1 cellular context compared by ENCODE assay signal in the genomic region with DNA sequence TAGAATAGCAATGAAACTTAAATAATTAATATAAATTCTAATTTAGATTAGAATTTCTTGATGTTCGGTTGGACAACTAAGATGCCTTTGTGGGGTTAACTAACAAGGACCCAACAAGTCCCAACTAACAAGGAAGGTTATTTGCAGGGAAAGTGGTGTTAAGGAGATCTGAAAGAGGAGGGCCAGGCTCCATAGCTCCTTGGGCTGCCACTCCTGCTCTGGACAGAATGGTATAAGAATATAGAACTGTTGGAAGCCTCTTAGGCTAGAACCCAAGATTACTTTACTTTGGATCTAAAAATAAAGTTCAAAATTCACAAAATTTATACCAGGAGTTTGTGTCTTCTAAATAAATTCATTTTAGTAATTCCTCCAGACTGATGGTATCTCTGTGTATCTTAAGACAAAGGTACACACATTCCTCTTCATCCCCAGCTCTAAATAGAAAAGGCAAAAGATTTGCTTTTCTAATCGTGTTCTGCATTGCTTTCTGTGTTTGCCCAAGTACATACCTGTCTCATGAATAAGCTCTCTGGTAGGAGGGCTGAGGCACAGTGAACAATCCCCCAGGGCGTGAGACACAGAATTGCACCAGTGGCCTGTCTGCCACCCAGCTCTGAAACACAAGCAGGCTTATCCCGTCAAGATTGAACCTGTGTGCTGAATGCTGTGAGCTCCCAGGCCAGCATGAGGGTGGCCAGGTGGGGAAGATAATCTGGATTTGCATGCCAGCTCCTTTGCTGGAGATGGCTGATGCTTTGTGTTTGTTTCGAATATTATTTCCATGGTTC.
TF ChIP-seq lines count a peak whose summit lies in the region.

No MANE protein-coding gene starts in this region.

TF ChIP-seq in GM23338, 12 proteins besides CTCF, POLR2A, EP300 and RAD21 (continued from another document):
- TF ChIP-seq, protein P1, sequence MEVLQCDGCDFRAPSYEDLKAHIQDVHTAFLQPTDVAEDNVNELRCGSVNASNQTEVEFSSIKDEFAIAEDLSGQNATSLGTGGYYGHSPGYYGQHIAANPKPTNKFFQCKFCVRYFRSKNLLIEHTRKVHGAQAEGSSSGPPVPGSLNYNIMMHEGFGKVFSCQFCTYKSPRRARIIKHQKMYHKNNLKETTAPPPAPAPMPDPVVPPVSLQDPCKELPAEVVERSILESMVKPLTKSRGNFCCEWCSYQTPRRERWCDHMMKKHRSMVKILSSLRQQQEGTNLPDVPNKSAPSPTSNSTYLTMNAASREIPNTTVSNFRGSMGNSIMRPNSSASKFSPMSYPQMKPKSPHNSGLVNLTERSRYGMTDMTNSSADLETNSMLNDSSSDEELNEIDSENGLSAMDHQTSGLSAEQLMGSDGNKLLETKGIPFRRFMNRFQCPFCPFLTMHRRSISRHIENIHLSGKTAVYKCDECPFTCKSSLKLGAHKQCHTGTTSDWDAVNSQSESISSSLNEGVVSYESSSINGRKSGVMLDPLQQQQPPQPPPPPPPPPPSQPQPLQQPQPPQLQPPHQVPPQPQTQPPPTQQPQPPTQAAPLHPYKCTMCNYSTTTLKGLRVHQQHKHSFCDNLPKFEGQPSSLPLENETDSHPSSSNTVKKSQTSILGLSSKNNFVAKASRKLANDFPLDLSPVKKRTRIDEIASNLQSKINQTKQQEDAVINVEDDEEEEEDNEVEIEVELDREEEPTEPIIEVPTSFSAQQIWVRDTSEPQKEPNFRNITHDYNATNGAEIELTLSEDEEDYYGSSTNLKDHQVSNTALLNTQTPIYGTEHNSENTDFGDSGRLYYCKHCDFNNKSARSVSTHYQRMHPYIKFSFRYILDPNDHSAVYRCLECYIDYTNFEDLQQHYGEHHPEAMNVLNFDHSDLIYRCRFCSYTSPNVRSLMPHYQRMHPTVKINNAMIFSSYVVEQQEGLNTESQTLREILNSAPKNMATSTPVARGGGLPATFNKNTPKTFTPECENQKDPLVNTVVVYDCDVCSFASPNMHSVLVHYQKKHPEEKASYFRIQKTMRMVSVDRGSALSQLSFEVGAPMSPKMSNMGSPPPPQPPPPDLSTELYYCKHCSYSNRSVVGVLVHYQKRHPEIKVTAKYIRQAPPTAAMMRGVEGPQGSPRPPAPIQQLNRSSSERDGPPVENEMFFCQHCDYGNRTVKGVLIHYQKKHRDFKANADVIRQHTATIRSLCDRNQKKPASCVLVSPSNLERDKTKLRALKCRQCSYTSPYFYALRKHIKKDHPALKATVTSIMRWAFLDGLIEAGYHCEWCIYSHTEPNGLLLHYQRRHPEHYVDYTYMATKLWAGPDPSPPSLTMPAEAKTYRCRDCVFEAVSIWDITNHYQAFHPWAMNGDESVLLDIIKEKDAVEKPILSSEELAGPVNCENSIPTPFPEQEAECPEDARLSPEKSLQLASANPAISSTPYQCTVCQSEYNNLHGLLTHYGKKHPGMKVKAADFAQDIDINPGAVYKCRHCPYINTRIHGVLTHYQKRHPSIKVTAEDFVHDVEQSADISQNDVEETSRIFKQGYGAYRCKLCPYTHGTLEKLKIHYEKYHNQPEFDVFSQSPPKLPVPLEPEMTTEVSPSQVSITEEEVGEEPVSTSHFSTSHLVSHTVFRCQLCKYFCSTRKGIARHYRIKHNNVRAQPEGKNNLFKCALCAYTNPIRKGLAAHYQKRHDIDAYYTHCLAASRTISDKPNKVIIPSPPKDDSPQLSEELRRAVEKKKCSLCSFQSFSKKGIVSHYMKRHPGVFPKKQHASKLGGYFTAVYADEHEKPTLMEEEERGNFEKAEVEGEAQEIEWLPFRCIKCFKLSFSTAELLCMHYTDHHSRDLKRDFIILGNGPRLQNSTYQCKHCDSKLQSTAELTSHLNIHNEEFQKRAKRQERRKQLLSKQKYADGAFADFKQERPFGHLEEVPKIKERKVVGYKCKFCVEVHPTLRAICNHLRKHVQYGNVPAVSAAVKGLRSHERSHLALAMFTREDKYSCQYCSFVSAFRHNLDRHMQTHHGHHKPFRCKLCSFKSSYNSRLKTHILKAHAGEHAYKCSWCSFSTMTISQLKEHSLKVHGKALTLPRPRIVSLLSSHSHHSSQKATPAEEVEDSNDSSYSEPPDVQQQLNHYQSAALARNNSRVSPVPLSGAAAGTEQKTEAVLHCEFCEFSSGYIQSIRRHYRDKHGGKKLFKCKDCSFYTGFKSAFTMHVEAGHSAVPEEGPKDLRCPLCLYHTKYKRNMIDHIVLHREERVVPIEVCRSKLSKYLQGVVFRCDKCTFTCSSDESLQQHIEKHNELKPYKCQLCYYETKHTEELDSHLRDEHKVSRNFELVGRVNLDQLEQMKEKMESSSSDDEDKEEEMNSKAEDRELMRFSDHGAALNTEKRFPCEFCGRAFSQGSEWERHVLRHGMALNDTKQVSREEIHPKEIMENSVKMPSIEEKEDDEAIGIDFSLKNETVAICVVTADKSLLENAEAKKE (CRISPR knock-in tag; IDR thresholded peaks at IDR 0.05), result no peak
- TF ChIP-seq, protein P2, sequence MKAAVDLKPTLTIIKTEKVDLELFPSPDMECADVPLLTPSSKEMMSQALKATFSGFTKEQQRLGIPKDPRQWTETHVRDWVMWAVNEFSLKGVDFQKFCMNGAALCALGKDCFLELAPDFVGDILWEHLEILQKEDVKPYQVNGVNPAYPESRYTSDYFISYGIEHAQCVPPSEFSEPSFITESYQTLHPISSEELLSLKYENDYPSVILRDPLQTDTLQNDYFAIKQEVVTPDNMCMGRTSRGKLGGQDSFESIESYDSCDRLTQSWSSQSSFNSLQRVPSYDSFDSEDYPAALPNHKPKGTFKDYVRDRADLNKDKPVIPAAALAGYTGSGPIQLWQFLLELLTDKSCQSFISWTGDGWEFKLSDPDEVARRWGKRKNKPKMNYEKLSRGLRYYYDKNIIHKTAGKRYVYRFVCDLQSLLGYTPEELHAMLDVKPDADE (IDR thresholded peaks at IDR 0.05), result no peak
- TF ChIP-seq NANOG (IDR thresholded peaks at IDR 0.05; ENCODE audit: borderline replicate concordance) (no peak), CREB1 (CRISPR knock-in tag; IDR thresholded peaks at IDR 0.05; ENCODE audit: low read depth) (no peak)
TF ChIP-seq in GM23338: peak in this region for 0.
